ENCODE assay signal across 8 cellular contexts in the genomic region with DNA sequence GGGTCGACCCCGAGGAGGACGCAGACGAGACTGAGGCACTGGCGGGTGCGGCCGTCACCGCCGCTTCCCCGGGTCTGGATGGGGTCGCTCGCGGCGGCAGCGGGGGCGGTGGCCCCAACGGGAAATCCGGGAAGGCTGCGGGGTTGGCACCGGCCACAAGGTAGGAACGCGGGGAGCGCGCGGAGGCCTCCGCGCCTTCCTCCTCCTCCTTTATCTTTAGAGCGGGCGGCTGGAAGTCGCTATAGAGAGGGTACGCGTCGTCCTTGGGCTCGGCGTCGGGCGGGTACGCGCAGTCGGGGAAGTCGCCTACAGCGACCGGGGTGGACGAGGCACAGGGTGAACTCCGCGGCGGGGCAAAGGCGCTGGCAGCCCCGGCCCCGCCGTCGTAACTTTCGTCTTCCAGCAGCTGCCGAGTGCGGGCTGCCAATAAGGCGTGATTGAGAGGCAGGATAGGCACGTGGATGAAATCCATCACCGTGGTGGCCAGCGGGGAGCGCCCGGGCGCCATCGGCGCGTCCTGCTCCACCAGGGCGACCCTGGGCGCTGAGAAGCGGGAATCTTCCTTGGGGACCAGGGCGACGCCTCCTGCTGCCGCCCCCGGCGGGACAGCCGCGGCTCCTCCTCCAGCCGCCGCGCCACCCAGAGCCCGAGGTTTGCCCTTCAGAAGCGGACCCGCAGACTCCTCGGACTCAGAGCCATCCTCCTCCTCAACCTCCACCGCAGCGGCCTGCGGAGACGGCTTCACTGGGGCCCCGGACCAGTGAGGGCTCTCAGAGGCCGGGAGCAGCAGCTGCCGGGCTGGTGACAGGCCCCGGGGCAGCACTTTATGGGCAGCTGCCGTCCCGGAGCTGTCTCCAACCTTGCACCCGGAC. TPM values are rescaled to one million over a fixed set of nuclear protein-coding genes. Genes with fewer than 3 reads are reported as not detected.
DNase-seq lines count a peak whose midpoint lies in the region; TF ChIP-seq lines count a peak whose summit lies in the region.

No MANE protein-coding gene starts in this region.

- H3K4me1 ChIP-seq in SJSA1 (replicated peaks) (peaks cover 7% of the 10 kb centered on the region; the same call in 1 of the 2 replicates), cardiac muscle cell (ENCODE audit: low read depth) (no peaks in the 10 kb centered on the region), prostate gland (replicated peaks) (no peaks in the 10 kb centered on the region)

- H3K9me3 ChIP-seq in SJSA1 (replicated peaks) (no peaks in the 10 kb centered on the region), cardiac muscle cell (ENCODE audit: low read depth) (no peaks in the 10 kb centered on the region), prostate gland (no peaks in the 10 kb centered on the region)

- H3K27me3 ChIP-seq in SJSA1 (replicated peaks) (peaks cover 37% of the 10 kb centered on the region), cardiac muscle cell (peaks cover 100% of the 10 kb centered on the region), prostate gland (replicated peaks; ENCODE audit: insufficient read depth) (peaks cover 2% of the 10 kb centered on the region)

- intact Hi-C loops in prostate gland (cut with DNase I), result loop anchor here (10.0 kb wide), 2 partner anchors 143 to 307 kb away; no protein-coding TSS in a partner anchor

- H3K36me3 ChIP-seq in SJSA1 (no peaks in the 10 kb centered on the region), cardiac muscle cell (no peaks in the 10 kb centered on the region), prostate gland (no peaks in the 10 kb centered on the region)

- TF ChIP-seq POLR2A in prostate gland (IDR thresholded peaks at IDR 0.05), result no peak

- TF ChIP-seq CTCF in cardiac muscle cell (IDR thresholded peaks at IDR 0.05; ENCODE audit: low read depth, low read length) (no peak), prostate gland (IDR thresholded peaks at IDR 0.05) (peak in 1 of 4 experiments; percentile 8)

- no peak overlapping the region for H3K27ac ChIP-seq in SJSA1
- H3K27ac ChIP-seq in cardiac muscle cell, result no peak overlapping the region
- H3K27ac ChIP-seq in prostate gland, result peak overlapping the region; percentile 51 to 70

- peak; percentile 18 for DNase-seq in GM03348 (ENCODE audit: low spot score)
- DNase-seq in SJSA1 (ENCODE audit: low read depth in 1 of 2, low spot score in 2 of 2), result peak in 1 of 2 experiments; percentile 1
- DNase-seq in cardiac muscle cell (ENCODE audit: low read depth in 1 of 2, low spot score in 1 of 2), result peak in 1 of 2 donors; percentile 27
- DNase-seq in prostate gland (ENCODE audit: low spot score), result no peak
- DNase-seq in NCI-H510A treated with DMSO at 0.1 percent for 48 hours (lab: John Stamatoyannopoulos, UW), result no peak
- no peak for DNase-seq in effector CD4-positive, alpha-beta T cell
- no peak for DNase-seq in NCI-H774 (lab: John Stamatoyannopoulos, UW)
- no peak for DNase-seq in medulla oblongata (ENCODE audit: extremely low spot score)

- WGBS in prostate gland, result 1% methylated on average over 68 of the region's 93 CpGs

- H3K4me3 ChIP-seq in SJSA1 (peak overlapping the region; percentile 19; the same call in 1 of the 2 replicates), cardiac muscle cell (peak overlapping the region; percentile 40), prostate gland (peak overlapping the region; percentile 33 to 36)

RNA-seq across cellular contexts. Expression of a gene that starts 1.7 kb away (rescaled TPM):
- total RNA-seq in SJSA1 (2014; rRNA removed; shearing (Covaris generic)), result not detected in 2 replicates
- total RNA-seq in cardiac muscle cell (0.04 TPM in 1 of 2 replicates, not detected in the other), prostate gland (1 to 10 TPM; 3.5 to 5.9 TPM)
- 0.18 TPM in 1 of 2 replicates, not detected in the other for polyA plus RNA-seq in cardiac muscle cell

Comparison
In these comparisons a context has a peak if more than half of its experiments do, and no peak if none do; other contexts are left out.
1. H3K27ac ChIP-seq: peak in prostate gland (2 of 2); none in SJSA1 (single experiment) and cardiac muscle cell (single experiment).
2. Peak in every context shown above with its lines, with median percentiles within 50 percentile points of each other: H3K4me3 ChIP-seq.